In the genomic region with DNA sequence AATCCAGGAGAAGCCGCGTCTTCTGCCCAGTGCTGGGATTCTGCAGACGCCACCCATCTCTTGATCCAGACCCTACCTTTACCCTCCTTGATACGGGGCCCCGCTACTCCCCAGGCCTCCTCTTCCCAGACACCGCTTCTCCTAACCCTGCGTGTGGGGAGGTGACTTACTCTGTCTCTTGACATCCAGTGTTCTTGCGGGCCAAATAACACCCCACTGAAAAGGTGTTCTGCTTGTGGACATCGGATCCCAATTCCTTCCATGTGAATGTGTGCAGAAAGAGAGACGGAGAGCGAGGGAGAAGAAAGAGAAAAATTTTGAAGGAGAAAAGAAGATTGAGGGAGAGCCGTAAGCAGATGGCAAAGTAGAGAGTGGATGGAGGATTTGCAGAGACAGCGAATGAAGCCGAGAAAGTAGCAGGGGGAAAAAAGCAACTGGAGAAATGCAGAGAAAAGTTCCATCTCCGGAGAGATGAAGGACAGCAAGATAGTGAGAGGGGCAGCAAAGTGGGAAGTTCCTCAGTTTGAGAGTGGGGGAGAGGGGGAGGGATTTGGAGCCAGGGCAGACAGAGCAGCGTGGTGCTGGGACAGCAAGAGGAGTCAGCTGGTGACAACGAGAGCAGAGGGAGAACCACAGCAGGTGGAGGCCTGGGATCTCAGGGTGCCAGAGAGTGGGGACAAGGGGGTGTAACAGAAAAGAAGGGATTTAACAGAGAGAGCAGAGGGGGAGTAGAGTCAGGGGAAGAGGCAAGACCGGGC, we compare ENCODE assay signal across 8 cellular contexts. TPM values are rescaled to one million over a fixed set of nuclear protein-coding genes. Genes with fewer than 3 reads are reported as not detected.
DNase-seq lines count a peak whose midpoint lies in the region; ATAC-seq and TF ChIP-seq lines count a peak whose summit lies in the region.

No MANE protein-coding gene starts in this region.

- H3K79me2 ChIP-seq in GM23248 (ENCODE audit: insufficient read depth), result peaks cover 8% of the 10 kb centered on the region; the same call in 1 of the 2 replicates

- H3K4me1 ChIP-seq in CD4-positive, CD25-positive, alpha-beta regulatory T cell (ENCODE audit: control insufficient read depth, insufficient read depth, low read length, poor library complexity, severe bottlenecking), result peaks cover 10% of the 10 kb centered on the region
- H3K4me1 ChIP-seq in GM23248 (ENCODE audit: insufficient read depth) (no peaks in the 10 kb centered on the region), foreskin keratinocyte (no peaks in the 10 kb centered on the region)

- in situ Hi-C loops in GM23248 (cut with MboI), result no loop called here

- peaks cover 31% of the 10 kb centered on the region for H3K36me3 ChIP-seq in CD4-positive, CD25-positive, alpha-beta regulatory T cell (ENCODE audit: control insufficient read depth, insufficient read depth, low read length)
- peaks cover 14% of the 10 kb centered on the region for H3K36me3 ChIP-seq in GM23248 (ENCODE audit: low read depth)

- H4K20me1 ChIP-seq in GM23248 (ENCODE audit: insufficient read depth), result no peaks in the 10 kb centered on the region

- H3K27ac ChIP-seq in CD4-positive, CD25-positive, alpha-beta regulatory T cell (ENCODE audit: insufficient read depth, low read length, poor library complexity, severe bottlenecking), result peak overlapping the region; percentile 88
- H3K27ac ChIP-seq in GM23248 (peak overlapping the region; percentile 93), foreskin keratinocyte (peak overlapping the region; percentile 79)

- H3K9ac ChIP-seq in GM23248, result peak overlapping the region; percentile 99

- H3K4me3 Mint-ChIP-seq in CD4-positive, CD25-positive, alpha-beta regulatory T cell, result peak overlapping the region; percentile 93 to 99 (median 98)
- H3K4me3 Mint-ChIP-seq in T-helper 17 cell, result peak overlapping the region; percentile 94

- H3K4me3 ChIP-seq in CD4-positive, CD25-positive, alpha-beta regulatory T cell (ENCODE audit: low read depth, low read length), result peak overlapping the region; percentile 79
- H3K4me3 ChIP-seq in GM23248, result peak overlapping the region; percentile 99

- no peak for TF ChIP-seq CTCF in foreskin keratinocyte (conservative IDR thresholded peaks at IDR 0.05)

- peaks cover 38 to 56% of the 10 kb centered on the region in 2 experiments for H3K9me3 ChIP-seq in CD4-positive, CD25-positive, alpha-beta regulatory T cell (ENCODE audit: control insufficient read depth in 2 of 2, low read length in 2 of 2)
- H3K9me3 ChIP-seq in GM23248 (ENCODE audit: low read depth) (no peaks in the 10 kb centered on the region), T-helper 17 cell (ENCODE audit: control insufficient read depth, low read length, poor library complexity, severe bottlenecking) (peaks cover 5% of the 10 kb centered on the region)

- peaks cover 55% of the 10 kb centered on the region for H3K36me3 Mint-ChIP-seq in CD4-positive, CD25-positive, alpha-beta regulatory T cell
- H3K36me3 Mint-ChIP-seq in T-helper 17 cell (ENCODE audit: low read depth), result peaks cover 13% of the 10 kb centered on the region

- peak in 1 of 2 donors; percentile 7 for ATAC-seq in CD4-positive, CD25-positive, alpha-beta regulatory T cell (ENCODE audit: low read depth in 2 of 2)
- no peak for ATAC-seq in T-helper 17 cell
- no peak for ATAC-seq in foreskin keratinocyte
- ATAC-seq in HG02678 (IDR thresholded peaks at IDR 0.05; ENCODE audit: unreplicated experiment), result no peak
- ATAC-seq in GM18517 (IDR thresholded peaks at IDR 0.05; ENCODE audit: unreplicated experiment), result no peak

- peak overlapping the region; percentile 97 to 99 (median 99) for H3K27ac Mint-ChIP-seq in CD4-positive, CD25-positive, alpha-beta regulatory T cell
- H3K27ac Mint-ChIP-seq in T-helper 17 cell, result peak overlapping the region; percentile 92

- peaks cover 17% of the 10 kb centered on the region; the same call in 1 of the 2 replicates for H3F3A ChIP-seq in GM23248 (ENCODE audit: insufficient read depth)

- DNase-seq in CD4-positive, CD25-positive, alpha-beta regulatory T cell, result no peak
- no peak for DNase-seq in GM23248
- DNase-seq in T-helper 17 cell, result no peak
- no peak for DNase-seq in foreskin keratinocyte
- DNase-seq in retina, result peak; percentile 36
- no peak for DNase-seq in SHP77 treated with DMSO at 0.1 percent for 48 hours (lab: John Stamatoyannopoulos, UW)

- H3K4me1 Mint-ChIP-seq in CD4-positive, CD25-positive, alpha-beta regulatory T cell, result peaks cover 5 to 39% (median 15%) of the 10 kb centered on the region in 4 donors
- H3K4me1 Mint-ChIP-seq in T-helper 17 cell, result peaks cover 7% of the 10 kb centered on the region

- WGBS in GM23248 (ENCODE audit: low coverage in 1 of 2, low lambda C conversion rate in 2 of 2, missing lambda C conversion rate in 2 of 2), 2 experiments, result 3% methylated on average over 17 to 18 of the region's 18 CpGs

- H3K9me3 Mint-ChIP-seq in CD4-positive, CD25-positive, alpha-beta regulatory T cell, result peaks cover 0 to 57% (median 25%) of the 10 kb centered on the region in 7 donors

- no peaks in the 10 kb centered on the region for H3K9me2 ChIP-seq in GM23248 (ENCODE audit: insufficient read depth)

- H3K4me2 ChIP-seq in GM23248 (ENCODE audit: unreplicated experiment), result peak overlapping the region; percentile 92

- no peaks in the 10 kb centered on the region for H3K27me3 ChIP-seq in CD4-positive, CD25-positive, alpha-beta regulatory T cell (ENCODE audit: control insufficient read depth, insufficient read depth, low read length)
- H3K27me3 ChIP-seq in GM23248 (replicated peaks; ENCODE audit: insufficient read depth) (no peaks in the 10 kb centered on the region), foreskin keratinocyte (no peaks in the 10 kb centered on the region)

- peak overlapping the region; percentile 100 for H2AFZ ChIP-seq in GM23248

- H3K27me3 Mint-ChIP-seq in CD4-positive, CD25-positive, alpha-beta regulatory T cell, result no peaks in the 10 kb centered on the region
- H3K27me3 Mint-ChIP-seq in T-helper 17 cell, result no peaks in the 10 kb centered on the region

RNA-seq across cellular contexts. Expression of gene ZNF480, which starts 0.8 kb away (rescaled TPM):
- 7.0 TPM for total RNA-seq in CD4-positive, CD25-positive, alpha-beta regulatory T cell
- polyA plus RNA-seq in CD4-positive, CD25-positive, alpha-beta regulatory T cell, result 10 to 100 TPM; 14.1 to 20.5 (median 16.1) TPM
- 3.8 and 5.3 TPM in 2 replicates for total RNA-seq in GM23248 (2014; rRNA removed; shearing (Covaris generic))
- polyA plus RNA-seq in GM23248 (2016; fragmentation: Nextera tagmentation; extraction: Ambion mirVana), result 6.6 and 7.3 TPM in 2 replicates
- total RNA-seq in T-helper 17 cell, result 1 to 10 TPM; 6.3 to 8.3 TPM
- 11.1 and 11.8 TPM in 2 replicates for total RNA-seq in foreskin keratinocyte
- 8.1 and 8.4 TPM in 2 replicates for polyA plus RNA-seq in foreskin keratinocyte

RNA-seq across cellular contexts. Expression of gene ZNF766, which starts 28.4 kb away (rescaled TPM):
- total RNA-seq in CD4-positive, CD25-positive, alpha-beta regulatory T cell, result 31.9 TPM
- 10 to 100 TPM; 39.1 to 62.4 (median 59.8) TPM for polyA plus RNA-seq in CD4-positive, CD25-positive, alpha-beta regulatory T cell
- total RNA-seq in GM23248 (2014; rRNA removed; shearing (Covaris generic)), result 9.5 and 9.7 TPM in 2 replicates
- polyA plus RNA-seq in GM23248 (2016; fragmentation: Nextera tagmentation; extraction: Ambion mirVana) (16.8 and 18.5 TPM in 2 replicates), foreskin keratinocyte (2.7 and 3.6 TPM in 2 replicates)
- total RNA-seq in T-helper 17 cell (10 to 100 TPM; 31.1 to 36.0 TPM), foreskin keratinocyte (8.1 and 13.1 TPM in 2 replicates)

RNA-seq across cellular contexts. Expression of gene ZNF610, which starts 38.3 kb away (rescaled TPM):
- total RNA-seq in CD4-positive, CD25-positive, alpha-beta regulatory T cell, result 0.67 TPM
- polyA plus RNA-seq in CD4-positive, CD25-positive, alpha-beta regulatory T cell, result 1 to 10 TPM in 2 of 4 donors, under 1 TPM in 1, not detected in 1; 0.37 to 3.6 (median 3.0) TPM
- 2.8 and 3.5 TPM in 2 replicates for total RNA-seq in GM23248 (2014; rRNA removed; shearing (Covaris generic))
- polyA plus RNA-seq in GM23248 (2016; fragmentation: Nextera tagmentation; extraction: Ambion mirVana) (3.9 and 6.0 TPM in 2 replicates), foreskin keratinocyte (0.22 and 0.25 TPM in 2 replicates)
- total RNA-seq in T-helper 17 cell (under 1 TPM; 0.16 to 0.30 TPM), foreskin keratinocyte (0.28 and 0.95 TPM in 2 replicates)
